ENCODE assay signal across 8 cellular contexts in the genomic region with DNA sequence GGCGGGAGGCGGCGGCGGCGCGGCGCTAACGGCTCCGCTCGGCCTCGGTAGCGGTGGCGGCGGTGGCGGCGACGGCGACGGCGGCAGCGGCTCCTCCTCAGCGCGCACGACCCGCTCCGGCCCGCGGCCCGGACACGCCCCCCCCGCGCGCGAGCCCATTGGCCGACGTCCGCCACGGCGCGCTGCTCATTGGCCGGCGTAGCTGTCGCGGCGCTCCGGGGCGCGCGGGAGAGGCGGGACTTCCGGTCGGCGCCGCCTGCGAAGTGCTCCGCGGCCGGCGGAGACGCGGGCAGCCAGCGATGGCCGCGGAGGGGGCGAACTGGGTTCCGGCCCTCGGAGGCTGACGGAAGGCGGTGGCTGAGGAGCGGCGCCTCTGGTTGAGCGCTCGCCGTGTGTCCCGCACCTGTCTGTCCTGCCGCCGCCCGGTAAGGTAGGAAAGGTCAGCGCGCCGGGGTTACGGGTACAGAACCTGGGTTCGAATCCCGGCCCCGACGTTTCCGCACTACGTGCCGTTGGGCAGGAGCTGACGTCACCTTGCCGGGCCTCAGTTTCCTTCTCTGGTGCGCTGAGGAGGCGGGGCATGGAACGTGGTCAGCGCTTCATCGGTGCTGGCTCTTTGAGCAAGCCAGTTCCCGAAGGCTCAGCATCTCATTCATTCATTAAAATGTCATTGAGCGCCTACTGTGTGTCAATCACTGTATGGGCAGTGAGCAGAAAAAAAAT. TPM values are rescaled to one million over a fixed set of nuclear protein-coding genes. Genes with fewer than 3 reads are reported as not detected.
DNase-seq lines count a peak whose midpoint lies in the region; FAIRE-seq and TF ChIP-seq lines count a peak whose summit lies in the region.

A gene (minus strand): TSS at position 108 of the 723 bp plus-strand sequence. CDS start 13,826 bp downstream, outside the sequence.

- H3K27ac ChIP-seq in DOHH2 (ENCODE audit: low read depth, low read length) (peak within 1 kb of the TSS; percentile 78), neutrophil (peak within 1 kb of the TSS; percentile 68)

- no peaks in the 10 kb centered on the region for H3K27me3 ChIP-seq in DOHH2 (ENCODE audit: control insufficient read depth, low read length)
- no peaks in the 10 kb centered on the region for H3K27me3 ChIP-seq in neutrophil

- H3K36me3 ChIP-seq in DOHH2 (ENCODE audit: control insufficient read depth, low read length) (peaks cover 33% of the 10 kb centered on the region), neutrophil (no peaks in the 10 kb centered on the region)

- H3K4me3 ChIP-seq in DOHH2 (ENCODE audit: low read length) (peak within 1 kb of the TSS; percentile 86), neutrophil (ENCODE audit: low read depth in 1 of 2, low read length in 1 of 2) (peak within 1 kb of the TSS; percentile 81 to 88)

- peak; percentile 79 for DNase-seq in GOT3 (lab: John Stamatoyannopoulos, UW)
- DNase-seq in M059J (ENCODE audit: low read depth) = peak; percentile 85
- peak; percentile 84 for DNase-seq in SK-MEL-5 (ENCODE audit: low read depth, low spot score)
- DNase-seq in activated naive CD4-positive, alpha-beta T cell (lab: John Stamatoyannopoulos, UW) = peak; percentile 57 to 89 (median 74)
- peak; percentile 95 to 98 for DNase-seq in frontal cortex (ENCODE audit: low spot score in 2 of 2)

- H3K9me3 ChIP-seq in DOHH2 (ENCODE audit: control insufficient read depth, insufficient read depth, low read length) (no peaks in the 10 kb centered on the region), neutrophil (no peaks in the 10 kb centered on the region)

- peak within 1 kb of the TSS; percentile 90 for H3K4me2 ChIP-seq in DOHH2 (ENCODE audit: low read length)

- no peak for FAIRE-seq in frontal cortex (lab: Jason Lieb, UNC)

- peaks cover 57% of the 10 kb centered on the region for H3K79me2 ChIP-seq in DOHH2 (ENCODE audit: control insufficient read depth, low read length)

- no peaks in the 10 kb centered on the region for H3K9me2 ChIP-seq in DOHH2 (replicated peaks; ENCODE audit: control insufficient read depth, low read length)

- in situ Hi-C loops in SK-MEL-5 (cut with HindIII; ENCODE audit: low pct_unique_long_range_greater_than_20kb, low sequenced_read_pairs) = no loop called here

- peaks cover 35% of the 10 kb centered on the region for H3K4me1 ChIP-seq in DOHH2 (ENCODE audit: control insufficient read depth, low read length)
- peaks cover 29 to 31% of the 10 kb centered on the region in 2 experiments for H3K4me1 ChIP-seq in neutrophil (ENCODE audit: control insufficient read depth in 1 of 2, insufficient read depth in 1 of 2, low read depth in 1 of 2, low read length in 1 of 2)

- peaks cover 13% of the 10 kb centered on the region for H3F3A ChIP-seq in DOHH2 (ENCODE audit: control insufficient read depth, insufficient read depth)

- TF ChIP-seq CTCF in DOHH2 (IDR thresholded peaks at IDR 0.05; ENCODE audit: low read depth, low read length, poor library complexity, severe bottlenecking) (no peak), neutrophil (IDR thresholded peaks at IDR 0.05) (peak; percentile 43), subcutaneous adipose tissue (IDR thresholded peaks at IDR 0.05; ENCODE audit: low read depth) (no peak)

- peaks cover 29% of the 10 kb centered on the region for H4K20me1 ChIP-seq in DOHH2 (ENCODE audit: control insufficient read depth, insufficient read depth, low read depth, low read length)

RNA-seq across cellular contexts. Expression of the gene that starts here (rescaled TPM):
- 57.5 and 75.3 TPM in 2 replicates for total RNA-seq in M059J (2014; rRNA removed; shearing (Covaris generic))
- 37.8 and 40.4 TPM in 2 replicates for total RNA-seq in SK-MEL-5 (2014; rRNA removed; shearing (Covaris generic))
- 46.6 and 59.4 TPM in 2 replicates for polyA plus RNA-seq in SK-MEL-5 (2015; cell fraction: cytosol; rRNA removed)
- 13.6 and 14.1 TPM in 2 replicates for polyA plus RNA-seq in SK-MEL-5 (2015; cell fraction: nucleus; rRNA removed)
- 14.3 TPM for total RNA-seq in frontal cortex
- 10 to 100 TPM; 17.8 to 30.7 (median 26.1) TPM for total RNA-seq in subcutaneous adipose tissue

Comparison
In these comparisons a context has a peak if more than half of its experiments do, and no peak if none do; other contexts are left out.
1. Peak in every context shown above with its lines: DNase-seq, H3K4me3 ChIP-seq and H3K27ac ChIP-seq.